In the genomic region with DNA sequence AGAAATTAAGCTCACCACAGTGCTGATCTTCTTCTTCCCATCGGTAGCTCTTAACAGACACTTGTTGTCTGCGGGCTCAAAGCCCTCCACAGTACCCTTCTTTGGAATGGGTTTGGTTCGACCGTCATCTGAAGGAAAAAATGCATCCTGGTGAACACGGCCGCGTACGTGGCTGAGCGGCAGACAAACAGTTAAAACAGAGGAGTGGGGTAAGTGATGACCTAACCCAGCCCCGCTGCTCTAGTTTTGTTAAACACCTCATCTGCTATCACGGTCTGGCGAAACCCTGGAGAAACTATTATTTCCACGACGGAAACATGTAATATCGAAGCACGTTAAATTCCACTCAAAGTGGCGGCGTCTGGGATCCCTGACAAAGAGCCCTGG, we compare ENCODE assay signal across 8 cellular contexts. TPM values are rescaled to one million over a fixed set of nuclear protein-coding genes. Genes with fewer than 3 reads are reported as not detected.
A peak's percentile ranks its signal among the peaks of the same experiment; 100 is the strongest.
DNase-seq lines count a peak whose midpoint lies in the region; ATAC-seq and TF ChIP-seq lines count a peak whose summit lies in the region.

No MANE protein-coding gene starts in this region.

- no peaks in the 10 kb centered on the region for H3K9me2 ChIP-seq in SU-DHL-6 (replicated peaks; ENCODE audit: insufficient read depth, low read length)

- peaks cover 3% of the 10 kb centered on the region for H3K4me1 ChIP-seq in parathyroid adenoma

- H4K20me1 ChIP-seq in SU-DHL-6 (ENCODE audit: low read depth, low read length): no peaks in the 10 kb centered on the region

- H3K27me3 ChIP-seq in H7 (ENCODE audit: control insufficient read depth, insufficient read depth, low read length): no peaks in the 10 kb centered on the region
- H3K27me3 ChIP-seq in SU-DHL-6 (ENCODE audit: low read length): no peaks in the 10 kb centered on the region
- no peaks in the 10 kb centered on the region for H3K27me3 ChIP-seq in parathyroid adenoma (ENCODE audit: control insufficient read depth, insufficient read depth, low read length)

- peak overlapping the region; percentile 81 for H3K9ac ChIP-seq in SU-DHL-6 (ENCODE audit: low read length)
- peak overlapping the region; percentile 55 for H3K9ac ChIP-seq in parathyroid adenoma

- peak overlapping the region; percentile 92 for H3K4me2 ChIP-seq in SU-DHL-6 (ENCODE audit: low read depth, low read length, poor library complexity, severe bottlenecking)
- peak overlapping the region; percentile 84 for H3K4me2 ChIP-seq in parathyroid adenoma (ENCODE audit: low read length)

- H2AFZ ChIP-seq in SU-DHL-6 (ENCODE audit: low read depth, low read length, severe bottlenecking) (peak overlapping the region; percentile 3), parathyroid adenoma (peak overlapping the region; percentile 78)

- peak overlapping the region; percentile 67 for H3K4me3 ChIP-seq in H7 (ENCODE audit: insufficient read depth, low read depth, low read length)
- H3K4me3 ChIP-seq in SU-DHL-6 (ENCODE audit: insufficient read depth, low read length, poor library complexity, severe bottlenecking): peak overlapping the region; percentile 89
- peak overlapping the region; percentile 94 for H3K4me3 ChIP-seq in fibroblast of mammary gland (ENCODE audit: control insufficient read depth, low read depth, low read length)
- peak overlapping the region; percentile 98 for H3K4me3 ChIP-seq in parathyroid adenoma (ENCODE audit: low read depth, low read length)

- DNase-seq in H7 (no peak), fibroblast of mammary gland (ENCODE audit: low read depth) (peak; percentile 29), HT-29 (ENCODE audit: low spot score) (no peak), left lobe of liver (ENCODE audit: low spot score) (no peak)
- no peak for DNase-seq in activated CD8-positive, alpha-beta memory T cell treated with anti-CD3 and anti-CD28 coated beads, Interleukin-2, amount 50 U/mL, for 4 hours

- H3K79me2 ChIP-seq in SU-DHL-6 (ENCODE audit: insufficient read depth, low read length) (peaks cover 30% of the 10 kb centered on the region), parathyroid adenoma (no peaks in the 10 kb centered on the region)

- no peaks in the 10 kb centered on the region for H3K9me3 ChIP-seq in SU-DHL-6 (ENCODE audit: insufficient read depth, low read length)
- no peaks in the 10 kb centered on the region for H3K9me3 ChIP-seq in parathyroid adenoma (ENCODE audit: control insufficient read depth, low read length)

- H3K36me3 ChIP-seq in H7 (replicated peaks; ENCODE audit: control insufficient read depth, insufficient read depth, low read length) (peaks cover 21% of the 10 kb centered on the region), SU-DHL-6 (ENCODE audit: low read length) (peaks cover 24% of the 10 kb centered on the region; the same call in 1 of the 2 replicates), parathyroid adenoma (ENCODE audit: control insufficient read depth, insufficient read depth, low read length) (peaks cover 2% of the 10 kb centered on the region)

- ATAC-seq in GM21529 (IDR thresholded peaks at IDR 0.05; ENCODE audit: unreplicated experiment): no peak
- no peak for ATAC-seq in left lobe of liver

- TF ChIP-seq CTCF in SU-DHL-6 (IDR thresholded peaks at IDR 0.05; ENCODE audit: insufficient read depth, low read length, poor library complexity, severe bottlenecking): no peak
- no peak for TF ChIP-seq CTCF in fibroblast of mammary gland (conservative IDR thresholded peaks at IDR 0.05; ENCODE audit: control insufficient read depth, insufficient read depth, low read depth, low read length)
- TF ChIP-seq CTCF in parathyroid adenoma (IDR thresholded peaks at IDR 0.05): no peak

- peaks cover 26% of the 10 kb centered on the region for H3F3A ChIP-seq in SU-DHL-6 (ENCODE audit: insufficient read depth)

- peak overlapping the region; percentile 37 for H3K27ac ChIP-seq in SU-DHL-6 (ENCODE audit: low read depth, low read length)
- peak overlapping the region; percentile 84 for H3K27ac ChIP-seq in parathyroid adenoma

RNA-seq across cellular contexts. Expression of a gene that starts 0.7 kb away (rescaled TPM):
- 148 and 156 TPM in 2 replicates for total RNA-seq in H7 (2014; rRNA removed; shearing (Covaris generic))
- total RNA-seq in HT-29 (2014; rRNA removed; shearing (Covaris generic)): 245 and 295 TPM in 2 replicates
- 56.8 TPM for total RNA-seq in left lobe of liver
